ENCODE assay signal across 24 cellular contexts in the genomic region with DNA sequence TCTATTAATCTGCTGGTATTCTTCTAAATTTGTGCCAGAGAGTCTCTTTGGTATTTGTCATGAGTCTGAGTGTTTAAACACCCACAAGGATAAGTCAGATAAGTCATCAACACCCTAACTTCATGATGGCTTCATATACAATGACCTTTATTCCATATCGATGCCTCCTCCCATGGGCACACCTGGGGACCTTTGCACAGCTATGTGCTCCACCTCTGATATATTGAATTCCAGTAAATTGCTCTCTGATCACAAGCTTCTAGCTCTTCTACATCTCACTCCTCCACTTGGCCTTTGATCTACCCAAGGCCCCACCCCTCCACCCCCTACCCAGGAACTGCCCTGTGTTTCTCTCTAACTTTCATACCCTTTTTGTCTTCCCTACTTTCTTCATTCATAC.
"Had no signal": no experiment of that assay in that cellular context is flagged by ENCODE, and none has a peak within 500 bp of the region (broad histone marks: within the 10 kb centered on the region; RNA-seq: fewer than 3 reads in every experiment).

No MANE protein-coding gene starts in this region.

- DNase-seq: activated CD4-positive, alpha-beta T cell treated with anti-CD3 and anti-CD28 coated beads, Interleukin-2, amount 10 ng/mL, durations not matched to agents 7 days and 5 days; activated CD4-positive, alpha-beta T cell treated with anti-CD3 and anti-CD28 coated beads, Interleukin-2, amount 50 U/mL, for 48 hours; activated CD8-positive, alpha-beta memory T cell treated with anti-CD3 and anti-CD28 coated beads, Interleukin-2, amount 50 U/mL, for 4 hours; activated CD8-positive, alpha-beta T cell treated with anti-CD3 and anti-CD28 coated beads, Interleukin-2, amount 10 ng/mL, durations not matched to agents 7 days and 5 days; activated gamma-delta T cell treated with Interleukin-2 at 50 U/mL for 16 hours; activated naive CD4-positive, alpha-beta T cell treated with anti-CD3 and anti-CD28 coated beads for 36 hours; activated naive CD8-positive, alpha-beta T cell treated with anti-CD3 and anti-CD28 coated beads, Interleukin-2, amount 50 U/mL, for 24 hours; activated T-cell treated with anti-CD3 and anti-CD28 coated beads for 4 hours; activated T-cell treated with anti-CD3 and anti-CD28 coated beads, Interleukin-2, amount 50 U/mL, for 4 hours; anterior cingulate cortex; caudate nucleus; Karpas-422; KBM-7; MG63; NCI-H1048; NCI-H1105 treated with DMSO at 0.1 percent for 48 hours; NCI-H1436; NCI-H1694; NCI-H2029; NCI-H345; NCI-H524 treated with DMSO at 0.1 percent for 48 hours; PC-9; Right ventricle myocardium superior had no signal

- H3K27ac ChIP-seq: PC-9, SK-N-MC had no signal

- H3K4me3 ChIP-seq: MG63, PC-9, SK-N-MC had no signal

- H3K36me3 ChIP-seq: MG63 had no signal

- H3K9me3 ChIP-seq: MG63 had no signal
